27 cellular contexts compared by ENCODE assay signal in genomic region chr4:17763352-17763890, GRCh38. TPM values are rescaled to one million over a fixed set of nuclear protein-coding genes. Genes with fewer than 3 reads are reported as not detected.
"Had no signal": no experiment of that assay in that cellular context is flagged by ENCODE, and none has a peak within 500 bp of the region (broad histone marks: within the 10 kb centered on the region; RNA-seq: fewer than 3 reads in every experiment).

No MANE protein-coding gene starts in this region.

- H3K9me3 Mint-ChIP-seq: activated naive CD4-positive, alpha-beta T cell treated with anti-CD3 and anti-CD28 coated beads for 36 hours; activated naive CD8-positive, alpha-beta T cell treated with anti-CD3 and anti-CD28 coated beads for 36 hours; stimulated activated naive B cell treated with anti-CD40 and anti-IgM and Interleukin-4, amounts not matched to agents 10 μg/mL and 1 μg/mL and 100 μg/mL, for 72 hours had no signal

- ATAC-seq: activated CD4-positive, alpha-beta T cell treated with anti-CD3 and anti-CD28 coated beads for 36 hours; body of pancreas; stimulated activated naive B cell treated with anti-CD40 and anti-IgM and Interleukin-4, amounts not matched to agents 10 μg/mL and 1 μg/mL and 100 μg/mL, for 72 hours had no signal

- H3K4me1 Mint-ChIP-seq: mesothelial cell of epicardium had no signal

- DNase-seq: activated CD4-positive, alpha-beta T cell treated with anti-CD3 and anti-CD28 coated beads, Interleukin-2, amount 50 U/mL, for 4 hours; activated CD4-positive, CD25-positive, alpha-beta regulatory T cell; activated effector memory CD4-positive, alpha-beta T cell treated with anti-CD3 and anti-CD28 coated beads, Interleukin-2, amount 50 U/mL, for 16 hours; activated naive CD8-positive, alpha-beta T cell treated with anti-CD3 and anti-CD28 coated beads for 36 hours; aorta; body of pancreas; effector CD4-positive, alpha-beta T cell; esophagus squamous epithelium; islet precursor cell; naive B cell; nephron progenitor cell; ovary; stimulated activated CD4-positive, alpha-beta T cell treated with anti-CD3 and anti-CD28 coated beads, Interleukin-15, amount 100 ng/mL, for 24 hours; stimulated activated CD4-positive, alpha-beta T cell treated with anti-CD3 and anti-CD28 coated beads, Interleukin-2, amount 100 ng/mL, for 24 hours; stimulated activated naive B cell treated with anti-CD40 and anti-IgM and Interleukin-4, amounts not matched to agents 10 μg/mL and 1 μg/mL and 100 μg/mL, for 72 hours; stomach; tibial artery; upper lobe of right lung had no signal

- H3K27me3 Mint-ChIP-seq: activated CD4-positive, alpha-beta T cell treated with anti-CD3 and anti-CD28 coated beads for 36 hours; activated naive CD8-positive, alpha-beta T cell treated with anti-CD3 and anti-CD28 coated beads for 36 hours had no signal

- H3K4me3 Mint-ChIP-seq: activated CD4-positive, alpha-beta T cell treated with anti-CD3 and anti-CD28 coated beads for 36 hours; activated naive CD4-positive, alpha-beta T cell treated with anti-CD3 and anti-CD28 coated beads for 36 hours; activated naive CD8-positive, alpha-beta T cell treated with anti-CD3 and anti-CD28 coated beads for 36 hours; activated T-helper 1 cell treated with anti-CD3 and anti-CD28 coated beads, Interleukin-12 subunit alpha, Interleukin-12 subunit beta, Interleukin-2, Interleukin-4 antibody, amounts not matched to agents 30 ng/mL and 10 ng/mL and 1 ng/mL, durations not matched to agents 14 hours and 24 hours and 36 hours; mesothelial cell of epicardium; naive B cell; nephron progenitor cell; stimulated activated naive B cell treated with anti-CD40 and anti-IgM and Interleukin-4, amounts not matched to agents 10 μg/mL and 1 μg/mL and 100 μg/mL, for 72 hours had no signal

- H3K27ac Mint-ChIP-seq: activated CD4-positive, alpha-beta T cell treated with anti-CD3 and anti-CD28 coated beads for 36 hours; activated naive CD4-positive, alpha-beta T cell treated with anti-CD3 and anti-CD28 coated beads for 36 hours; activated naive CD8-positive, alpha-beta T cell treated with anti-CD3 and anti-CD28 coated beads for 36 hours; activated T-helper 1 cell treated with anti-CD3 and anti-CD28 coated beads, Interleukin-12 subunit alpha, Interleukin-12 subunit beta, Interleukin-2, Interleukin-4 antibody, amounts not matched to agents 30 ng/mL and 10 ng/mL and 1 ng/mL, durations not matched to agents 14 hours and 24 hours and 36 hours; mesothelial cell of epicardium; naive B cell; nephron progenitor cell; stimulated activated naive B cell treated with anti-CD40 and anti-IgM and Interleukin-4, amounts not matched to agents 10 μg/mL and 1 μg/mL and 100 μg/mL, for 72 hours had no signal

- H3K36me3 Mint-ChIP-seq: activated naive CD8-positive, alpha-beta T cell treated with anti-CD3 and anti-CD28 coated beads for 36 hours; mesothelial cell of epicardium; naive B cell had no signal

RNA-seq across cellular contexts. Expression of gene FAM184B, which starts 18.0 kb away (rescaled TPM):
- total RNA-seq: activated naive CD4-positive, alpha-beta T cell treated with anti-CD3 and anti-CD28 coated beads for 36 hours; activated T-helper 1 cell treated with anti-CD3 and anti-CD28 coated beads, Interleukin-12 subunit alpha, Interleukin-12 subunit beta, Interleukin-2, Interleukin-4 antibody, amounts not matched to agents 30 ng/mL and 10 ng/mL and 1 ng/mL, durations not matched to agents 14 hours and 24 hours and 36 hours; aorta; body of pancreas; dermis blood vessel endothelial cell; hepatocyte; liver; right atrium auricular region; T-helper 2 cell treated with Interferon-gamma antibody and Interleukin-4, amounts not matched to agents 100 ng/mL and 5 ng/mL, for 36 hours had no signal
